Comparison of ENCODE assay signal across 12 cellular contexts in the genomic region with DNA sequence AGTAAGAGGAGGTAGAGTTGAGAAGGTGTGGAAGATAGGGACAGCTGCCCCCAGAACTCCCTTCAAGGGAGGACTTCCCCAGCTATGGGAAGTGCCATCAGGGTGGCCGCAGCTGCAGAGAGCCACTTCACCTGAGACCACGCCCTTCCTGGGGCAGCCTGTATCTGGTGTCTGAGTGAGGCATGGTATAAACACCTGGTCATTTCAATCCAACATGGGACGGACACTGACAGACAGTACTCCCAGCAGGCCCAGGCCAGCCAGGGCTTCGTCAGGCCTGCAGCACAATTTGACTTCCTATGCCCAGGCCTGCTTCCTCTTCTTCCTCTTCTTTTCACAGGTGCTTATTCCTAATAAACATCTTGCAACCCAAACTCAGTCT. TPM values are rescaled to one million over a fixed set of nuclear protein-coding genes. Genes with fewer than 3 reads are reported as not detected.
DNase-seq lines count a peak whose midpoint lies in the region; TF ChIP-seq lines count a peak whose summit lies in the region.
"Had no signal": no experiment of that assay in that cellular context is flagged by ENCODE, and none has a peak within 500 bp of the region (broad histone marks: within the 10 kb centered on the region; RNA-seq: fewer than 3 reads in every experiment).

No MANE protein-coding gene starts in this region.

- H3K4me1 Mint-ChIP-seq in CD14-positive monocyte = peaks cover 39% of the 10 kb centered on the region

- H3K27ac ChIP-seq in OCI-LY1 (ENCODE audit: low read depth, low read length, poor library complexity, severe bottlenecking) (peak overlapping the region; percentile 52), hepatocyte (peak overlapping the region; percentile 8), temporal lobe (ENCODE audit: low read depth, low read length) (peak overlapping the region; percentile 56)
- H3K27ac ChIP-seq: brain microvascular endothelial cell had no signal

- peak overlapping the region; percentile 85; the same call in 1 of the 2 replicates for H3K4me2 ChIP-seq in OCI-LY1 (ENCODE audit: low read length)
- H3K4me2 ChIP-seq in hepatocyte = no peak overlapping the region

- peaks cover 7 to 21% (median 18%) of the 10 kb centered on the region in 3 donors for H3K27me3 Mint-ChIP-seq in CD14-positive monocyte (ENCODE audit: low read depth in 3 of 3)
- H3K27me3 Mint-ChIP-seq: activated B cell treated with CpG ODN at 0.5 μM for 24 hours had no signal

- no peaks in the 10 kb centered on the region for H3K9me3 ChIP-seq in OCI-LY1 (ENCODE audit: low read length)
- H3K9me3 ChIP-seq in hepatocyte (ENCODE audit: low read depth) = no peaks in the 10 kb centered on the region
- H3K9me3 ChIP-seq: thoracic aorta had no signal

- H2AFZ ChIP-seq in OCI-LY1 (ENCODE audit: low read length) (no peak overlapping the region), hepatocyte (no peak overlapping the region)

- H3K79me2 ChIP-seq in OCI-LY1 (ENCODE audit: insufficient read depth, low read length) (no peaks in the 10 kb centered on the region), hepatocyte (peaks cover 32% of the 10 kb centered on the region)

- H4K20me1 ChIP-seq in OCI-LY1 (ENCODE audit: insufficient read depth, low read length) (no peaks in the 10 kb centered on the region), hepatocyte (ENCODE audit: insufficient read depth, poor library complexity, severe bottlenecking) (peaks cover 35% of the 10 kb centered on the region)

- H3K36me3 ChIP-seq in OCI-LY1 (ENCODE audit: insufficient read depth, low read length) = peaks cover 4% of the 10 kb centered on the region; the same call in 1 of the 2 replicates
- H3K36me3 ChIP-seq in hepatocyte (replicated peaks; ENCODE audit: insufficient read depth, low read depth) = no peaks in the 10 kb centered on the region
- H3K36me3 ChIP-seq: brain microvascular endothelial cell, thoracic aorta had no signal

- no peak for TF ChIP-seq CTCF in OCI-LY1 (IDR thresholded peaks at IDR 0.05; ENCODE audit: low read length)
- TF ChIP-seq CTCF in hepatocyte (IDR thresholded peaks at IDR 0.05; ENCODE audit: poor library complexity) = no peak
- no peak for TF ChIP-seq CTCF in CD14-positive monocyte (IDR thresholded peaks at IDR 0.05)

- H3K27me3 ChIP-seq in OCI-LY1 (ENCODE audit: insufficient read depth, low read length) (no peaks in the 10 kb centered on the region), hepatocyte (no peaks in the 10 kb centered on the region)
- H3K27me3 ChIP-seq: brain microvascular endothelial cell had no signal

- H3K4me1 ChIP-seq in OCI-LY1 (ENCODE audit: insufficient read depth, low read length, severe bottlenecking) = peaks cover 29% of the 10 kb centered on the region
- peaks cover 5% of the 10 kb centered on the region for H3K4me1 ChIP-seq in hepatocyte (ENCODE audit: insufficient read depth)

- H3F3A ChIP-seq in OCI-LY1 (ENCODE audit: insufficient read depth, low read length) = no peaks in the 10 kb centered on the region

- no peak overlapping the region for H3K27ac Mint-ChIP-seq in CD14-positive monocyte
- H3K27ac Mint-ChIP-seq: activated T-cell treated with anti-CD3 and anti-CD28 coated beads, Interleukin-2, amount 50 U/mL, for 72 hours had no signal

- H3K36me3 Mint-ChIP-seq in CD14-positive monocyte = no peaks in the 10 kb centered on the region

- DNase-seq in SHP77 (lab: John Stamatoyannopoulos, UW) (peak; percentile 34 to 59), SHP77 treated with DMSO at 0.1 percent for 48 hours (lab: John Stamatoyannopoulos, UW) (no peak), hepatocyte (ENCODE audit: low spot score) (no peak), SIG-M5 treated with dmso at 0.1 percent for 504 hours (lab: John Stamatoyannopoulos, UW; ENCODE audit: unreplicated experiment) (no peak), A172 (ENCODE audit: low spot score) (no peak), CD14-positive monocyte (ENCODE audit: low spot score) (no peak)

- peaks cover 0 to 6% (median 0%) of the 10 kb centered on the region in 7 donors for H3K9me3 Mint-ChIP-seq in CD14-positive monocyte
- H3K9me3 Mint-ChIP-seq: activated B cell treated with CpG ODN at 0.5 μM for 24 hours; activated T-cell treated with anti-CD3 and anti-CD28 coated beads, Interleukin-2, amount 50 U/mL, for 72 hours had no signal

- no peak overlapping the region for H3K4me3 Mint-ChIP-seq in CD14-positive monocyte

- H3K4me3 ChIP-seq in OCI-LY1 (ENCODE audit: low read depth, low read length, poor library complexity, severe bottlenecking) = no peak overlapping the region
- H3K4me3 ChIP-seq in hepatocyte = no peak overlapping the region
- H3K4me3 ChIP-seq: thoracic aorta had no signal

- no peaks in the 10 kb centered on the region for H3K9me2 ChIP-seq in OCI-LY1 (ENCODE audit: low read depth, low read length)
- H3K9me2 ChIP-seq in hepatocyte (replicated peaks; ENCODE audit: insufficient read depth) = no peaks in the 10 kb centered on the region

- no peak overlapping the region for H3K9ac ChIP-seq in OCI-LY1 (ENCODE audit: low read length)

- intact Hi-C loops in CD14-positive monocyte (cut with micrococcal nuclease) = no loop called here

- WGBS in hepatocyte (ENCODE audit: low lambda C conversion rate, missing lambda C conversion rate) = 90% methylated on average over 4 of the region's 4 CpGs

RNA-seq across cellular contexts. Expression of a gene that starts 4.5 kb away (rescaled TPM):
- total RNA-seq in hepatocyte (6.3 and 6.9 TPM in 2 replicates), temporal lobe (15.0 TPM)
- polyA plus RNA-seq in hepatocyte (15.4 and 16.2 TPM in 2 replicates), CD14-positive monocyte (under 1 TPM; 0.03 to 0.12 TPM)
- 7.4 and 9.4 TPM in 2 replicates for total RNA-seq in A172 (2014; rRNA removed; shearing (Covaris generic))

RNA-seq across cellular contexts. Expression of a gene that starts 17.1 kb away (rescaled TPM):
- total RNA-seq in hepatocyte (29.8 and 32.0 TPM in 2 replicates), temporal lobe (32.7 TPM)
- polyA plus RNA-seq in hepatocyte (65.3 and 68.1 TPM in 2 replicates), CD14-positive monocyte (under 1 TPM; 0.09 to 0.56 TPM)
- 28.5 and 45.1 TPM in 2 replicates for total RNA-seq in A172 (2014; rRNA removed; shearing (Covaris generic))

RNA-seq across cellular contexts. Expression of a gene that starts 32.5 kb away (rescaled TPM):
- total RNA-seq in hepatocyte (27.4 and 30.0 TPM in 2 replicates), temporal lobe (14.3 TPM)
- polyA plus RNA-seq in hepatocyte (22.8 and 29.0 TPM in 2 replicates), CD14-positive monocyte (1 to 10 TPM; 4.5 to 5.6 TPM)
- 12.9 and 18.2 TPM in 2 replicates for total RNA-seq in A172 (2014; rRNA removed; shearing (Covaris generic))

RNA-seq across cellular contexts. Expression of a gene that starts 39.3 kb away (rescaled TPM):
- total RNA-seq in hepatocyte (2.9 and 3.5 TPM in 2 replicates), temporal lobe (11.1 TPM)
- polyA plus RNA-seq in hepatocyte (10.6 and 14.0 TPM in 2 replicates), CD14-positive monocyte (under 1 TPM; 0.28 to 0.88 TPM)
- 3.1 and 3.8 TPM in 2 replicates for total RNA-seq in A172 (2014; rRNA removed; shearing (Covaris generic))

RNA-seq across cellular contexts. Expression of a gene that starts 50.7 kb away (rescaled TPM):
- 39.2 and 47.5 TPM in 2 replicates for total RNA-seq in hepatocyte
- polyA plus RNA-seq in hepatocyte = 43.7 and 45.9 TPM in 2 replicates
- 10.3 TPM for total RNA-seq in temporal lobe
- 23.2 and 25.6 TPM in 2 replicates for total RNA-seq in A172 (2014; rRNA removed; shearing (Covaris generic))
- polyA plus RNA-seq in CD14-positive monocyte = 1 to 10 TPM; 8.0 to 9.4 TPM

Comparison
In these comparisons a context has a peak if more than half of its experiments do, and no peak if none do; other contexts are left out.
1. DNase-seq: peak in SHP77 (2 of 2); none in SHP77 treated with DMSO at 0.1 percent for 48 hours (single experiment), hepatocyte (single experiment), SIG-M5 treated with dmso at 0.1 percent for 504 hours (single experiment), A172 (single experiment) and CD14-positive monocyte (single experiment).
2. Peak in every context shown above with its lines, with median percentiles within 50 percentile points of each other: H3K27ac ChIP-seq.